ENCODE assay signal across 19 cellular contexts in genomic region chr10:60800918-60801317, GRCh38.
"Had no signal": no experiment of that assay in that cellular context is flagged by ENCODE, and none has a peak within 500 bp of the region (broad histone marks: within the 10 kb centered on the region; RNA-seq: fewer than 3 reads in every experiment).

No MANE protein-coding gene starts in this region.

- H3K27me3 ChIP-seq: esophagus squamous epithelium had no signal

- H3K9me3 ChIP-seq: esophagus squamous epithelium, left ventricle myocardium inferior, thoracic aorta had no signal

- DNase-seq: activated CD4-positive, alpha-beta memory T cell treated with anti-CD3 and anti-CD28 coated beads, Interleukin-2, amount 10 ng/mL, durations not matched to agents 7 days and 5 days; activated CD4-positive, alpha-beta T cell treated with anti-CD3 and anti-CD28 coated beads, Interleukin-2, amount 10 ng/mL, durations not matched to agents 7 days and 5 days; activated CD4-positive, CD25-positive, alpha-beta regulatory T cell treated with anti-CD3 and anti-CD28 coated beads, Interleukin-2, amount 50 U/mL, for 72 hours; activated T-cell treated with anti-CD3 and anti-CD28 coated beads, Interleukin-2, amount 50 U/mL, for 4 hours; anterior cingulate cortex; esophagus squamous epithelium; foreskin melanocyte; left ventricle myocardium inferior; mesendoderm; natural killer cell; stimulated activated CD4-positive, alpha-beta T cell treated with anti-CD3 and anti-CD28 coated beads, Interleukin-4, amount 100 ng/mL, for 24 hours; T-cell; trophoblast cell had no signal

- H3K36me3 ChIP-seq: esophagus squamous epithelium, left ventricle myocardium inferior, thoracic aorta had no signal

- H3K27ac ChIP-seq: epithelial cell of prostate, esophagus squamous epithelium, left ventricle myocardium inferior, skin epidermis, thoracic aorta had no signal

- H3K4me3 ChIP-seq: esophagus squamous epithelium, left ventricle myocardium inferior, lung, skin epidermis, thoracic aorta had no signal

- ATAC-seq: activated T-cell treated with anti-CD3 and anti-CD28 coated beads, Interleukin-2, amount 50 U/mL, for 4 hours; natural killer cell; sciatic nerve; stimulated activated effector memory CD8-positive, alpha-beta T cell treated with anti-CD3 and anti-CD28 coated beads, Interleukin-12 subunit alpha, Interleukin-12 subunit beta, amount 100 ng/mL, for 72 hours; T-cell had no signal
